23 cellular contexts compared by ENCODE assay signal in genomic region chr2:95362486-95362885, GRCh38.
"Had no signal": no experiment of that assay in that cellular context is flagged by ENCODE, and none has a peak within 500 bp of the region (broad histone marks: within the 10 kb centered on the region; RNA-seq: fewer than 3 reads in every experiment).

No MANE protein-coding gene starts in this region.

- H3K27ac ChIP-seq: esophagus muscularis mucosa, foreskin keratinocyte, heart right ventricle, neural progenitor cell, parathyroid adenoma, right atrium auricular region, testis, transverse colon, vagina had no signal

- H3K4me1 ChIP-seq: foreskin keratinocyte, neural progenitor cell, transverse colon had no signal

- H2AFZ ChIP-seq: neural progenitor cell, parathyroid adenoma had no signal

- H3K36me3 Mint-ChIP-seq: naive thymus-derived CD4-positive, alpha-beta T cell; neural progenitor cell had no signal

- H3K4me2 ChIP-seq: neural progenitor cell had no signal

- H3K4me1 Mint-ChIP-seq: activated CD4-positive, alpha-beta T cell treated with anti-CD3 and anti-CD28 coated beads for 36 hours; naive thymus-derived CD4-positive, alpha-beta T cell had no signal

- DNase-seq: activated CD4-positive, alpha-beta T cell treated with anti-CD3 and anti-CD28 coated beads for 36 hours; activated CD4-positive, CD25-positive, alpha-beta regulatory T cell; activated CD8-positive, alpha-beta T cell treated with anti-CD3 and anti-CD28 coated beads, Interleukin-2, amount 10 ng/mL, durations not matched to agents 7 days and 5 days; activated gamma-delta T cell treated with Interleukin-2 at 50 U/mL for 16 hours; activated naive CD4-positive, alpha-beta T cell treated with anti-CD3 and anti-CD28 coated beads, Interleukin-2, amount 50 U/mL, for 16 hours; amniotic stem cell; caudate nucleus; foreskin keratinocyte; heart right ventricle; midbrain; naive thymus-derived CD4-positive, alpha-beta T cell; occipital lobe; stimulated activated CD4-positive, alpha-beta T cell treated with anti-CD3 and anti-CD28 coated beads, Interleukin-2, amount 100 ng/mL, for 48 hours; stimulated activated naive CD4-positive, alpha-beta T cell treated with Interleukin-2 at 50 U/mL for 16 hours; testis; transverse colon had no signal

- ATAC-seq: activated CD4-positive, alpha-beta T cell treated with anti-CD3 and anti-CD28 coated beads for 36 hours; activated CD8-positive, alpha-beta T cell treated with anti-CD3 and anti-CD28 coated beads, Interleukin-2, amount 10 ng/mL, durations not matched to agents 7 days and 5 days; foreskin keratinocyte; heart right ventricle; naive thymus-derived CD4-positive, alpha-beta T cell had no signal

- H3K36me3 ChIP-seq: esophagus muscularis mucosa, heart right ventricle, neural progenitor cell, right atrium auricular region, transverse colon, vagina had no signal

- H3K4me3 ChIP-seq: esophagus muscularis mucosa, heart right ventricle, neural progenitor cell, right atrium auricular region, testis, transverse colon, vagina had no signal

- H3K4me3 Mint-ChIP-seq: activated CD4-positive, alpha-beta T cell treated with anti-CD3 and anti-CD28 coated beads for 36 hours; activated CD8-positive, alpha-beta T cell treated with anti-CD3 and anti-CD28 coated beads, Interleukin-2, amount 10 ng/mL, durations not matched to agents 7 days and 5 days; activated T-helper 1 cell treated with anti-CD3 and anti-CD28 coated beads, Interleukin-12 subunit alpha, Interleukin-12 subunit beta, Interleukin-2, Interleukin-4 antibody, amounts not matched to agents 30 ng/mL and 10 ng/mL and 1 ng/mL, durations not matched to agents 14 hours and 24 hours and 36 hours; dendritic cell treated with granulocyte-macrophage colony-stimulating factor and Interleukin-4, amounts not matched to agents 40 ng/mL and 50 ng/mL, for 4 days; naive thymus-derived CD4-positive, alpha-beta T cell; neural progenitor cell had no signal

- H3K9ac ChIP-seq: neural progenitor cell, parathyroid adenoma had no signal

- H3K9me3 Mint-ChIP-seq: activated T-helper 1 cell treated with anti-CD3 and anti-CD28 coated beads, Interleukin-12 subunit alpha, Interleukin-12 subunit beta, Interleukin-2, Interleukin-4 antibody, amounts not matched to agents 30 ng/mL and 10 ng/mL and 1 ng/mL, durations not matched to agents 14 hours and 24 hours and 36 hours; dendritic cell treated with granulocyte-macrophage colony-stimulating factor and Interleukin-4, amounts not matched to agents 40 ng/mL and 50 ng/mL, for 4 days; naive thymus-derived CD4-positive, alpha-beta T cell; neural progenitor cell had no signal

- H3K9me3 ChIP-seq: esophagus muscularis mucosa, heart right ventricle, right atrium auricular region, testis, transverse colon, vagina had no signal

- H3K27ac Mint-ChIP-seq: activated CD4-positive, alpha-beta T cell treated with anti-CD3 and anti-CD28 coated beads for 36 hours; activated CD8-positive, alpha-beta T cell treated with anti-CD3 and anti-CD28 coated beads, Interleukin-2, amount 10 ng/mL, durations not matched to agents 7 days and 5 days; activated T-helper 1 cell treated with anti-CD3 and anti-CD28 coated beads, Interleukin-12 subunit alpha, Interleukin-12 subunit beta, Interleukin-2, Interleukin-4 antibody, amounts not matched to agents 30 ng/mL and 10 ng/mL and 1 ng/mL, durations not matched to agents 14 hours and 24 hours and 36 hours; dendritic cell treated with granulocyte-macrophage colony-stimulating factor and Interleukin-4, amounts not matched to agents 40 ng/mL and 50 ng/mL, for 4 days; naive thymus-derived CD4-positive, alpha-beta T cell; neural progenitor cell had no signal

- H3K27me3 ChIP-seq: esophagus muscularis mucosa, foreskin keratinocyte, heart right ventricle, neural progenitor cell, right atrium auricular region, testis, vagina had no signal
